In the genomic region with DNA sequence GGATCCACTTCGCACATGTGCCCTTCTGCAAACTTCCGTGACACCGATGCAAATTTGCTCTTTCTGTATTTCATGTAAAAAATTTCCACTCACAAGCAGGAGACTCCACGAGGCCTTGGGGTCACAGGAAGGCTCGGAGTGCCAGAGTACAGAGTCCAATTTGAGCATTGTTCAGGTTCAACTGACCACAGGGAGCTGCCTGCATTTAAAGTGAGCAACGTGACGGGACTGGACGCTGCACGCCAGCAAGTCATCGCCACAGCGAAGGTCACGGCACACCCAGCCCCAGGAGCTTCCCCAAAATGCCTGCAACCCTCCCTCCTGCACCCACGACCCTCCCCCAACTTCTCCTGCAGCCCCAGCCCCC, we compare ENCODE assay signal across 1 cellular context.
TF ChIP-seq lines count a peak whose summit lies in the region.

No MANE protein-coding gene starts in this region.

TF ChIP-seq in HepG2, 621 proteins besides CTCF, POLR2A, EP300 and RAD21:
- no peak for TF ChIP-seq ZNF17 (CRISPR knock-in tag; IDR thresholded peaks at IDR 0.05)
- TF ChIP-seq RARA (CRISPR knock-in tag; IDR thresholded peaks at IDR 0.05) = 0 out of 2 replicates have a peak, but pooled peaks have one; percentile 20
- TF ChIP-seq, protein P1, sequence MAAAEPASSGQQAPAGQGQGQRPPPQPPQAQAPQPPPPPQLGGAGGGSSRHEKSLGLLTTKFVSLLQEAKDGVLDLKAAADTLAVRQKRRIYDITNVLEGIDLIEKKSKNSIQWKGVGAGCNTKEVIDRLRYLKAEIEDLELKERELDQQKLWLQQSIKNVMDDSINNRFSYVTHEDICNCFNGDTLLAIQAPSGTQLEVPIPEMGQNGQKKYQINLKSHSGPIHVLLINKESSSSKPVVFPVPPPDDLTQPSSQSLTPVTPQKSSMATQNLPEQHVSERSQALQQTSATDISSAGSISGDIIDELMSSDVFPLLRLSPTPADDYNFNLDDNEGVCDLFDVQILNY (CRISPR knock-in tag; conservative IDR thresholded peaks at IDR 0.05) = no peak
- TF ChIP-seq NFKB2 (CRISPR knock-in tag; IDR thresholded peaks at IDR 0.05; ENCODE audit: borderline replicate concordance) = 0 out of 2 replicates have a peak, but pooled peaks have one; percentile 30
- TF ChIP-seq, protein P2, sequence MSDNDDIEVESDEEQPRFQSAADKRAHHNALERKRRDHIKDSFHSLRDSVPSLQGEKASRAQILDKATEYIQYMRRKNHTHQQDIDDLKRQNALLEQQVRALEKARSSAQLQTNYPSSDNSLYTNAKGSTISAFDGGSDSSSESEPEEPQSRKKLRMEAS (IDR thresholded peaks at IDR 0.05) = peak; percentile 43; the same call in 1 of the 2 replicates
- TF ChIP-seq HNF4A (CRISPR knock-in tag; IDR thresholded peaks at IDR 0.05) = peak; percentile 71
- TF ChIP-seq, protein P3, sequence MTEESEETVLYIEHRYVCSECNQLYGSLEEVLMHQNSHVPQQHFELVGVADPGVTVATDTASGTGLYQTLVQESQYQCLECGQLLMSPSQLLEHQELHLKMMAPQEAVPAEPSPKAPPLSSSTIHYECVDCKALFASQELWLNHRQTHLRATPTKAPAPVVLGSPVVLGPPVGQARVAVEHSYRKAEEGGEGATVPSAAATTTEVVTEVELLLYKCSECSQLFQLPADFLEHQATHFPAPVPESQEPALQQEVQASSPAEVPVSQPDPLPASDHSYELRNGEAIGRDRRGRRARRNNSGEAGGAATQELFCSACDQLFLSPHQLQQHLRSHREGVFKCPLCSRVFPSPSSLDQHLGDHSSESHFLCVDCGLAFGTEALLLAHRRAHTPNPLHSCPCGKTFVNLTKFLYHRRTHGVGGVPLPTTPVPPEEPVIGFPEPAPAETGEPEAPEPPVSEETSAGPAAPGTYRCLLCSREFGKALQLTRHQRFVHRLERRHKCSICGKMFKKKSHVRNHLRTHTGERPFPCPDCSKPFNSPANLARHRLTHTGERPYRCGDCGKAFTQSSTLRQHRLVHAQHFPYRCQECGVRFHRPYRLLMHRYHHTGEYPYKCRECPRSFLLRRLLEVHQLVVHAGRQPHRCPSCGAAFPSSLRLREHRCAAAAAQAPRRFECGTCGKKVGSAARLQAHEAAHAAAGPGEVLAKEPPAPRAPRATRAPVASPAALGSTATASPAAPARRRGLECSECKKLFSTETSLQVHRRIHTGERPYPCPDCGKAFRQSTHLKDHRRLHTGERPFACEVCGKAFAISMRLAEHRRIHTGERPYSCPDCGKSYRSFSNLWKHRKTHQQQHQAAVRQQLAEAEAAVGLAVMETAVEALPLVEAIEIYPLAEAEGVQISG (CRISPR knock-in tag; IDR thresholded peaks at IDR 0.05) = peak; percentile 37; the same call in 1 of the 2 replicates
- TF ChIP-seq SOX13 (IDR thresholded peaks at IDR 0.05) = no peak
- 0 out of 4 replicates have a peak, but pooled peaks of 1 of the 2 experiments have one; percentile 22 for TF ChIP-seq SOX13 (CRISPR knock-in tag; conservative IDR thresholded peaks at IDR 0.05 in 1 of 2, IDR thresholded peaks at IDR 0.05 in 1 of 2)
